10 cellular contexts compared by ENCODE assay signal in the genomic region with DNA sequence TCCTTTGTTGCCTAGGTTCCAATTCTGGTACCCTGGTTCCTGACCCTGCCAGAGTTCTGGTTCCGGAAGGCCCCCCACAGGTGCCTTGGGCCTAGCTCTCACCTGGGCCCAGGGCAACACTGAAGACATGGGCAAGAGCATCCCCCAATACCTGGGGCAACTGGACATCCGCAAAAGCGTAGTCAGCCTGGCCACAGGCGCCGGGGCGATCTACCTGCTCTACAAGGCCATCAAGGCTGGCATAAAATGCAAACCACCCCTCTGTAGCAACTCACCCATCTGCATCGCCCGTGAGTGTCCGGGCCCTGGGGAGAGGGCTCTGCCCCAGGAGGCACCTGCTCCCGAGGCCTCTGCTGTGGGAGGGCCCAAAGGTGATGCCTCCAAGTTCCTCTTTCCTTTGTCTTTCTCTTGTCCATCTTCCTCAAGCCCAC. TPM values are rescaled to one million over a fixed set of nuclear protein-coding genes. Genes with fewer than 3 reads are reported as not detected.
DNase-seq lines count a peak whose midpoint lies in the region; ATAC-seq, FAIRE-seq and TF ChIP-seq lines count a peak whose summit lies in the region.
"Had no signal": no experiment of that assay in that cellular context is flagged by ENCODE, and none has a peak within 500 bp of the region (broad histone marks: within the 10 kb centered on the region; RNA-seq: fewer than 3 reads in every experiment).

Gene ARMC12, plus strand, starts transcription at position 51 of the 431 bp plus-strand sequence. Its CDS starts 77 bp downstream, at position 128.

- no peak within 1 kb of the TSS for H3K18ac ChIP-seq in mesenchymal stem cell (ENCODE audit: low read depth in 1 of 2, low read length in 2 of 2)

- TF ChIP-seq CTCF in RWPE2 (IDR thresholded peaks at IDR 0.05; ENCODE audit: poor library complexity, severe bottlenecking) (no peak), testis (IDR thresholded peaks at IDR 0.05) (no peak)

- no peak within 1 kb of the TSS for H3K9ac ChIP-seq in mesenchymal stem cell (ENCODE audit: low read length)

- no peaks in the 10 kb centered on the region for H3K36me3 Mint-ChIP-seq in activated naive CD4-positive, alpha-beta T cell treated with anti-CD3 and anti-CD28 coated beads, Interleukin-2, amount 50 U/mL, for 24 hours

- H3K4me1 ChIP-seq in RWPE2 (ENCODE audit: insufficient read depth, poor library complexity, severe bottlenecking) (peaks cover 22% of the 10 kb centered on the region), mesenchymal stem cell (ENCODE audit: control insufficient read depth, insufficient read depth, low read depth, low read length) (peaks cover 6% of the 10 kb centered on the region), testis (peaks cover 44% of the 10 kb centered on the region)

- peak within 1 kb of the TSS in 1 of 2 experiments; percentile 65 for H2BK12ac ChIP-seq in mesenchymal stem cell (ENCODE audit: low read length in 2 of 2)

- H3K9me3 Mint-ChIP-seq in activated naive CD4-positive, alpha-beta T cell treated with anti-CD3 and anti-CD28 coated beads, Interleukin-2, amount 50 U/mL, for 24 hours, result no peaks in the 10 kb centered on the region

- peak within 1 kb of the TSS; percentile 29 for H2AFZ ChIP-seq in mesenchymal stem cell (ENCODE audit: low read depth, low read length)

- peak within 1 kb of the TSS; percentile 60 for H3K4me3 Mint-ChIP-seq in activated naive CD4-positive, alpha-beta T cell treated with anti-CD3 and anti-CD28 coated beads, Interleukin-2, amount 50 U/mL, for 24 hours

- no peak within 1 kb of the TSS for H3K14ac ChIP-seq in mesenchymal stem cell (ENCODE audit: low read length in 2 of 2)

- H3K27ac ChIP-seq in RWPE2 (ENCODE audit: poor library complexity, severe bottlenecking) (peak within 1 kb of the TSS; percentile 99), mesenchymal stem cell (ENCODE audit: low read length, poor library complexity, severe bottlenecking) (no peak within 1 kb of the TSS), testis (no peak within 1 kb of the TSS)
- H3K27ac ChIP-seq: brain microvascular endothelial cell, epithelial cell of prostate had no signal

- H3K4me1 Mint-ChIP-seq in activated naive CD4-positive, alpha-beta T cell treated with anti-CD3 and anti-CD28 coated beads, Interleukin-2, amount 50 U/mL, for 24 hours, result peaks cover 51% of the 10 kb centered on the region

- TF ChIP-seq POLR2A in testis (IDR thresholded peaks at IDR 0.05), result no peak
- TF ChIP-seq POLR2A in GM12892 (IDR thresholded peaks at IDR 0.05; ENCODE audit: low read depth, low read length), result no peak

- no peak within 1 kb of the TSS for H2BK120ac ChIP-seq in mesenchymal stem cell (ENCODE audit: low read depth, low read length)

- H3K9me3 ChIP-seq in RWPE2 (ENCODE audit: severe bottlenecking), result no peaks in the 10 kb centered on the region
- no peaks in the 10 kb centered on the region for H3K9me3 ChIP-seq in mesenchymal stem cell (ENCODE audit: control insufficient read depth, low read length)
- H3K9me3 ChIP-seq in testis, result no peaks in the 10 kb centered on the region

- H2BK5ac ChIP-seq in mesenchymal stem cell (ENCODE audit: low read depth, low read length, poor library complexity, severe bottlenecking), result no peak within 1 kb of the TSS

- H4K91ac ChIP-seq in mesenchymal stem cell (ENCODE audit: low read length), result peak within 1 kb of the TSS; percentile 41

- H3K23ac ChIP-seq in mesenchymal stem cell (ENCODE audit: low read length in 2 of 2), result no peak within 1 kb of the TSS

- peak within 1 kb of the TSS; percentile 76 for H2BK15ac ChIP-seq in mesenchymal stem cell (ENCODE audit: low read depth, poor library complexity, severe bottlenecking)

- H4K8ac ChIP-seq in mesenchymal stem cell (ENCODE audit: low read length), result peak within 1 kb of the TSS; percentile 35

- no peak within 1 kb of the TSS for H3K4me2 ChIP-seq in mesenchymal stem cell (ENCODE audit: low read length, poor library complexity, severe bottlenecking)

- peak within 1 kb of the TSS; percentile 34 for H2AK5ac ChIP-seq in mesenchymal stem cell (ENCODE audit: low read length, severe bottlenecking)

- H3K27ac Mint-ChIP-seq in activated naive CD4-positive, alpha-beta T cell treated with anti-CD3 and anti-CD28 coated beads, Interleukin-2, amount 50 U/mL, for 24 hours, result peak within 1 kb of the TSS; percentile 95

- WGBS in mesenchymal stem cell, result 95% methylated on average over 10 of the region's 10 CpGs
- WGBS in testis, 2 donors, result 90 to 96% methylated on average over 6 to 10 of the region's 10 CpGs

- H3K79me1 ChIP-seq in mesenchymal stem cell (replicated peaks; ENCODE audit: low read length, poor library complexity, severe bottlenecking), result no peaks in the 10 kb centered on the region

- H3K4ac ChIP-seq in mesenchymal stem cell (ENCODE audit: low read depth in 1 of 2, low read length in 2 of 2), result no peak within 1 kb of the TSS

- H3K4me3 ChIP-seq in RWPE2 (ENCODE audit: severe bottlenecking), result no peak within 1 kb of the TSS
- no peak within 1 kb of the TSS for H3K4me3 ChIP-seq in mesenchymal stem cell (ENCODE audit: insufficient read depth in 1 of 2, low read depth in 1 of 2, low read length in 2 of 2)
- H3K4me3 ChIP-seq in testis, result no peak within 1 kb of the TSS

- no peak for FAIRE-seq in GM12892 (lab: Jason Lieb, UNC)

- no peaks in the 10 kb centered on the region for H3K27me3 ChIP-seq in RWPE2 (ENCODE audit: insufficient read depth, poor library complexity, severe bottlenecking)
- no peaks in the 10 kb centered on the region for H3K27me3 ChIP-seq in mesenchymal stem cell (ENCODE audit: control insufficient read depth in 1 of 2, insufficient read depth in 1 of 2, low read length in 2 of 2)
- H3K27me3 ChIP-seq in testis, result no peaks in the 10 kb centered on the region
- H3K27me3 ChIP-seq: brain microvascular endothelial cell had no signal

- no peaks in the 10 kb centered on the region for H3K27me3 Mint-ChIP-seq in activated naive CD4-positive, alpha-beta T cell treated with anti-CD3 and anti-CD28 coated beads, Interleukin-2, amount 50 U/mL, for 24 hours

- H3K36me3 ChIP-seq in RWPE2 (ENCODE audit: low read depth) (no peaks in the 10 kb centered on the region), mesenchymal stem cell (ENCODE audit: control insufficient read depth in 1 of 2, insufficient read depth in 2 of 2, low read depth in 1 of 2, low read length in 2 of 2) (no peaks in the 10 kb centered on the region), testis (ENCODE audit: low read depth, missing control alignments) (no peaks in the 10 kb centered on the region)
- H3K36me3 ChIP-seq: brain microvascular endothelial cell had no signal

- ATAC-seq in RWPE2 (ENCODE audit: low read depth) (no peak), GM19452 (IDR thresholded peaks at IDR 0.05; ENCODE audit: unreplicated experiment) (no peak)

- DNase-seq in activated naive CD4-positive, alpha-beta T cell (lab: John Stamatoyannopoulos, UW), result no peak
- no peak for DNase-seq in RWPE2 (ENCODE audit: low spot score)
- DNase-seq in mesenchymal stem cell, result no peak
- no peak for DNase-seq in testis
- DNase-seq in GM12892 (ENCODE audit: insufficient read length), result no peak
- no peak for DNase-seq in NCI-H1048 (lab: John Stamatoyannopoulos, UW)

- intact Hi-C loops in testis (cut with DNase I; ENCODE audit: low total_unique reads), result loop anchor here (5.0 kb wide), 1 partner anchor 215 kb away; no protein-coding TSS in a partner anchor

RNA-seq across cellular contexts. Expression of gene ARMC12, which starts in this region (rescaled TPM):
- polyA plus RNA-seq in mesenchymal stem cell (2013, experiment 1 of 2), result 0.39 TPM
- 0.37 TPM for polyA plus RNA-seq in mesenchymal stem cell (2013, experiment 2 of 2)
- total RNA-seq in testis, result 100 to 1,000 TPM in 1 of 2 donors, 10 to 100 TPM in 1; 46.8 to 104 TPM
- polyA plus RNA-seq in testis (ENCODE audit: insufficient read depth, low read depth, low replicate concordance), result 84.9 TPM
- polyA plus RNA-seq in GM12892 (2012; ENCODE audit: missing spikeins), result 0.30 TPM
